ENCODE assay signal across 17 cellular contexts in the genomic region with DNA sequence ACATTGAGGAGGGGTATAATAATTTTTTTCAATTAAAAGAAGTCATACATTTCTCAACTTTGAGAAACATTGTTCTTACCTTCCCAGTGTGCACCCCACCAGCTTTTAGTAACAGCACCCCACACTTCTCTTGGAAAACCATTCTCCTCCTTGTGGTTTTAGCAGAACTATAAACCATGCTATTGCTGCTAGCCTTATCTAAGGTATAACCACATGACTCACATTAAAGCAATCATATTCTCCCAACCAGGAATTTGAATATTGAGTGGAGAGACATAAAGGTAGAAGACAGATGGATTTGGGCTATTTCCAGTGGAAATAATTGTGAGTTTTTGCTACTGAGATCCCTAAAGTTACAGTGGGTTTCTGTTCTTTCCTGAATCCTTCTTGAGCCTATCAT. TPM values are rescaled to one million over a fixed set of nuclear protein-coding genes. Genes with fewer than 3 reads are reported as not detected.
DNase-seq lines count a peak whose midpoint lies in the region; ATAC-seq, FAIRE-seq and TF ChIP-seq lines count a peak whose summit lies in the region.
"Had no signal": no experiment of that assay in that cellular context is flagged by ENCODE, and none has a peak within 500 bp of the region (broad histone marks: within the 10 kb centered on the region; RNA-seq: fewer than 3 reads in every experiment).

No MANE protein-coding gene starts in this region.

- H3K27me3 Mint-ChIP-seq in astrocyte (ENCODE audit: low read depth, unreplicated experiment) = no peaks in the 10 kb centered on the region

- peak; percentile 10 for DNase-seq in astrocyte (ENCODE audit: low read depth)
- no peak for DNase-seq in colonic mucosa
- peak; percentile 15 for DNase-seq in small intestine
- DNase-seq in medulla oblongata (ENCODE audit: extremely low spot score) = no peak
- DNase-seq in activated T-cell treated with anti-CD3 and anti-CD28 coated beads for 4 hours = no peak
- DNase-seq: C1 segment of cervical spinal cord; Calu3; CD4-positive, alpha-beta memory T cell; COR-L47; DMS79 treated with DMSO at 0.1 percent for 48 hours; GF-D8; HFFc6 had no signal

- H3K27ac ChIP-seq in astrocyte (ENCODE audit: low read depth, low read length) (no peak overlapping the region), colonic mucosa (peak overlapping the region; percentile 41), small intestine (ENCODE audit: low read depth in 1 of 2, low read length in 1 of 2) (no peak overlapping the region)

- H2AFZ ChIP-seq in astrocyte (ENCODE audit: low read depth, low read length) = no peak overlapping the region
- H2AFZ ChIP-seq: GM23338 had no signal

- no peak overlapping the region for H3K4me3 Mint-ChIP-seq in astrocyte (ENCODE audit: unreplicated experiment)
- H3K4me3 Mint-ChIP-seq: CD4-positive, alpha-beta memory T cell; GM23338; HFFc6 had no signal

- no peak overlapping the region for H3K4me2 ChIP-seq in astrocyte (ENCODE audit: low read length)
- H3K4me2 ChIP-seq: GM23338 had no signal

- no peaks in the 10 kb centered on the region for H3K36me3 Mint-ChIP-seq in astrocyte (ENCODE audit: low read depth, unreplicated experiment)
- H3K36me3 Mint-ChIP-seq: CD4-positive, alpha-beta memory T cell had no signal

- no peaks in the 10 kb centered on the region for H3K9me3 Mint-ChIP-seq in astrocyte (ENCODE audit: unreplicated experiment)
- H3K9me3 Mint-ChIP-seq: HFFc6 had no signal

- H3K4me1 ChIP-seq in astrocyte (ENCODE audit: insufficient read depth, low read length) (no peaks in the 10 kb centered on the region), colonic mucosa (no peaks in the 10 kb centered on the region), small intestine (ENCODE audit: control insufficient read depth in 2 of 2, insufficient read depth in 1 of 2, low read depth in 1 of 2, low read length in 1 of 2) (peaks cover 0 to 6% of the 10 kb centered on the region in 2 donors)

- H4K20me1 ChIP-seq in astrocyte (ENCODE audit: insufficient read depth, low read length) = no peaks in the 10 kb centered on the region

- TF ChIP-seq CTCF in astrocyte (IDR thresholded peaks at IDR 0.05; ENCODE audit: insufficient read depth, low read depth, low read length) (no peak), colonic mucosa (IDR thresholded peaks at IDR 0.05) (no peak)

- H3K36me3 ChIP-seq in astrocyte (ENCODE audit: insufficient read depth, low read length) (no peaks in the 10 kb centered on the region), colonic mucosa (no peaks in the 10 kb centered on the region), small intestine (ENCODE audit: control insufficient read depth in 2 of 2, insufficient read depth in 2 of 2, low read length in 2 of 2) (no peaks in the 10 kb centered on the region)
- H3K36me3 ChIP-seq: HAP-1 had no signal

- H3K9ac ChIP-seq in astrocyte (ENCODE audit: low read length) = no peak overlapping the region
- H3K9ac ChIP-seq in colonic mucosa (ENCODE audit: low read depth in 2 of 2, low read length in 2 of 2) = no peak overlapping the region

- intact Hi-C loops in colonic mucosa (cut with DNase I) = no loop called here

- no peak for ATAC-seq in GM21390 (IDR thresholded peaks at IDR 0.05; ENCODE audit: unreplicated experiment)
- ATAC-seq: GM23338 had no signal

- H3K79me2 ChIP-seq in astrocyte (ENCODE audit: insufficient read depth, low read length) = no peaks in the 10 kb centered on the region

- H3K27me3 ChIP-seq in astrocyte (ENCODE audit: insufficient read depth, low read length) (no peaks in the 10 kb centered on the region), colonic mucosa (no peaks in the 10 kb centered on the region), small intestine (ENCODE audit: control insufficient read depth in 2 of 2, insufficient read depth in 2 of 2, low read length in 2 of 2) (no peaks in the 10 kb centered on the region)

- H3K4me1 Mint-ChIP-seq in astrocyte (ENCODE audit: low read depth, unreplicated experiment) = no peaks in the 10 kb centered on the region
- H3K4me1 Mint-ChIP-seq: CD4-positive, alpha-beta memory T cell; GM23338 had no signal

- FAIRE-seq in astrocyte (lab: Jason Lieb, UNC) (no peak), small intestine (lab: Jason Lieb, UNC) (no peak)
- FAIRE-seq: GM12891, H54 had no signal

- no peak overlapping the region for H3K27ac Mint-ChIP-seq in astrocyte (ENCODE audit: unreplicated experiment)
- H3K27ac Mint-ChIP-seq: CD4-positive, alpha-beta memory T cell; GM23338; HFFc6 had no signal

- H3K9me3 ChIP-seq in astrocyte (ENCODE audit: insufficient read depth, low read depth, low read length) (no peaks in the 10 kb centered on the region), colonic mucosa (no peaks in the 10 kb centered on the region), small intestine (ENCODE audit: control insufficient read depth, low read depth) (no peaks in the 10 kb centered on the region)

- H3K4me3 ChIP-seq in astrocyte (ENCODE audit: insufficient read depth, low read depth, low read length) (no peak overlapping the region), colonic mucosa (no peak overlapping the region), small intestine (ENCODE audit: low read depth in 1 of 2, low read length in 2 of 2) (no peak overlapping the region)
- H3K4me3 ChIP-seq: GM23338, HAP-1 had no signal

RNA-seq across cellular contexts. Expression of a gene that starts 43.5 kb away (rescaled TPM):
- total RNA-seq in astrocyte = 15.4 and 17.0 TPM in 2 replicates
- 10 to 100 TPM in 1 of 2 donors, 1 to 10 TPM in 1; 7.0 to 11.1 TPM for total RNA-seq in colonic mucosa
- 1 to 10 TPM; 2.4 to 4.9 (median 2.9) TPM for polyA plus RNA-seq in small intestine

Comparison
In these comparisons a context has a peak if more than half of its experiments do, and no peak if none do; other contexts are left out.
1. DNase-seq: peak in astrocyte (single experiment) and small intestine (single experiment); none in colonic mucosa (single experiment), medulla oblongata (single experiment) and activated T-cell treated with anti-CD3 and anti-CD28 coated beads for 4 hours (single experiment).